In the genomic region with DNA sequence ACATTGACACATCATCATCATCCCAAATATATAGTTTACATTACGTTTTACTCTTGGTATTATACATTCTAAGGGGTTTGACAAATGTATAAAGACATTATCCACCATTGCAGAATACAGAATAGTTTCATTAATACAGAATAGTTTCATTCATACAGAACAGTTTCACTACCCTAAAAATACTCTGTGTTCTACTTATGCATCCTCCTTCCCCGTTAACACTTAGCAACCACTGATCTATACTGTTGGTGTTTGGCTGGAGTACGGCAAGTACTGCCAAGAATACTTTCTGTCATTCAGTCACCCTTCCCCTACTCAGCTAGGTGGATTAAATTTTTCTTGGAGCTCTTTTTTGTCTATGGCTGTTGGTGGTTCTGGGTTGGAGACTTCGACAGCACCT, we compare ENCODE assay signal across 13 cellular contexts. TPM values are rescaled to one million over a fixed set of nuclear protein-coding genes. Genes with fewer than 3 reads are reported as not detected.
DNase-seq lines count a peak whose midpoint lies in the region; ATAC-seq, FAIRE-seq and TF ChIP-seq lines count a peak whose summit lies in the region.
"Had no signal": no experiment of that assay in that cellular context is flagged by ENCODE, and none has a peak within 500 bp of the region (broad histone marks: within the 10 kb centered on the region; RNA-seq: fewer than 3 reads in every experiment).

No MANE protein-coding gene starts in this region.

- no peak for TF ChIP-seq CTCF in HepG2 (CRISPR knock-in tag; IDR thresholded peaks at IDR 0.05)

- 17% methylated on average over 4 of the region's 4 CpGs for WGBS in HepG2 (ENCODE audit: low lambda C conversion rate)

- no TSS peak for BruUV-seq in HepG2 (replicated peaks; lab: Mats Ljungman, UMichigan)

- H3K27me3 ChIP-seq in HepG2 (ENCODE audit: control insufficient read depth in 1 of 2, insufficient read depth in 2 of 2, low read length in 2 of 2): no peaks in the 10 kb centered on the region
- H3K27me3 ChIP-seq: right atrium auricular region had no signal

- no peak for TF ChIP-seq POLR2A in HepG2 (IDR thresholded peaks at IDR 0.05; ENCODE audit: insufficient read depth in 1 of 2, low read depth in 2 of 2, low read length in 2 of 2)

- DNase-seq in naive B cell (peak; percentile 40), NCI-H524 (lab: John Stamatoyannopoulos, UW) (no peak), Kasumi-1 (lab: John Stamatoyannopoulos, UW) (no peak), HepG2 (ENCODE audit: low spot score) (no peak)
- DNase-seq: activated CD4-positive, alpha-beta T cell treated with anti-CD3 and anti-CD28 coated beads, Interleukin-2, amount 50 U/mL, for 48 hours; activated naive CD8-positive, alpha-beta T cell treated with anti-CD3 and anti-CD28 coated beads, Interleukin-2, amount 50 U/mL, for 24 hours; KG1; NCI-H446 had no signal

- H3K4me2 ChIP-seq in HepG2 (ENCODE audit: low read depth, low read length): no peak overlapping the region

- H3K4me3 ChIP-seq in HepG2 (replicated peaks in 1 of 3; ENCODE audit: insufficient read depth in 1 of 3, low read depth in 2 of 3, low read length in 3 of 3): no peak overlapping the region
- H3K4me3 ChIP-seq: right atrium auricular region had no signal

- CTCF ChIA-PET in HepG2 (lab: Yijun Ruan, JAX; ENCODE audit: low intra/inter-chr PET ratio, low total read pairs): no interaction called here

- H3K4me1 ChIP-seq in HepG2 (ENCODE audit: insufficient read depth, low read length): no peaks in the 10 kb centered on the region
- H3K4me1 ChIP-seq: right atrium auricular region had no signal

- intact Hi-C loops in HepG2 (cut with micrococcal nuclease; ENCODE audit: unreplicated experiment): no loop called here

- ATAC-seq in GM19025 (IDR thresholded peaks at IDR 0.05; ENCODE audit: low read depth, unreplicated experiment): peak; percentile 89
- peak; percentile 94 for ATAC-seq in GM21723 (IDR thresholded peaks at IDR 0.05; ENCODE audit: unreplicated experiment)
- peak; percentile 99 for ATAC-seq in HG03159 (IDR thresholded peaks at IDR 0.05; ENCODE audit: unreplicated experiment)
- peak; percentile 100 for ATAC-seq in naive B cell (ENCODE audit: low read depth in 2 of 2)
- no peak for ATAC-seq in HepG2
- ATAC-seq: activated naive CD8-positive, alpha-beta T cell treated with anti-CD3 and anti-CD28 coated beads, Interleukin-2, amount 50 U/mL, for 24 hours had no signal

- no peak overlapping the region for H3K27ac ChIP-seq in HepG2 (ENCODE audit: extremely low read length, insufficient read depth, low read length)
- H3K27ac ChIP-seq: right atrium auricular region had no signal

- TF ChIP-seq RAD21 in HepG2 (CRISPR knock-in tag; IDR thresholded peaks at IDR 0.05): no peak

- in situ Hi-C loops in HepG2 (cut with HindIII; ENCODE audit: extremely low pct_ligation_motif_present, low pct_unique_long_range_greater_than_20kb): no loop called here

- no peak for TF ChIP-seq EP300 in HepG2 (IDR thresholded peaks at IDR 0.05; ENCODE audit: low read depth in 2 of 2, low read length in 2 of 2)
- no peak for TF ChIP-seq EP300 in HepG2 (CRISPR knock-in tag; IDR thresholded peaks at IDR 0.05; ENCODE audit: borderline replicate concordance)

- H3K9me3 ChIP-seq in HepG2 (ENCODE audit: low read length): no peaks in the 10 kb centered on the region
- H3K9me3 ChIP-seq: right atrium auricular region had no signal

- no peak overlapping the region for H2AFZ ChIP-seq in HepG2 (ENCODE audit: low read length)

- H3K9ac ChIP-seq in HepG2 (ENCODE audit: insufficient read depth, low read depth, low read length): no peak overlapping the region

- H3K27ac Mint-ChIP-seq in naive B cell: peak overlapping the region in 1 of 6 donors; percentile 56
- H3K27ac Mint-ChIP-seq: activated naive CD8-positive, alpha-beta T cell treated with anti-CD3 and anti-CD28 coated beads, Interleukin-2, amount 50 U/mL, for 24 hours; mesothelial cell of epicardium had no signal

- POLR2A ChIA-PET in HepG2 (lab: Yijun Ruan, JAX): no interaction called here

- no peaks in the 10 kb centered on the region for H3K79me2 ChIP-seq in HepG2 (ENCODE audit: insufficient read depth, low read length)

- no peak for FAIRE-seq in HepG2 (lab: Jason Lieb, UNC)

- H4K20me1 ChIP-seq in HepG2 (ENCODE audit: insufficient read depth, low read length): no peaks in the 10 kb centered on the region

- no peaks in the 10 kb centered on the region for H3K9me3 Mint-ChIP-seq in naive B cell
- H3K9me3 Mint-ChIP-seq: activated naive CD8-positive, alpha-beta T cell treated with anti-CD3 and anti-CD28 coated beads, Interleukin-2, amount 50 U/mL, for 24 hours; mesothelial cell of epicardium had no signal

- no peaks in the 10 kb centered on the region for H3K36me3 Mint-ChIP-seq in naive B cell
- H3K36me3 Mint-ChIP-seq: mesothelial cell of epicardium had no signal

- no peaks in the 10 kb centered on the region for H3K27me3 Mint-ChIP-seq in naive B cell
- H3K27me3 Mint-ChIP-seq: activated naive CD8-positive, alpha-beta T cell treated with anti-CD3 and anti-CD28 coated beads, Interleukin-2, amount 50 U/mL, for 24 hours had no signal

- H3K36me3 ChIP-seq in HepG2 (replicated peaks in 1 of 2; ENCODE audit: control insufficient read depth in 1 of 2, insufficient read depth in 2 of 2, low read length in 2 of 2): no peaks in the 10 kb centered on the region
- H3K36me3 ChIP-seq: right atrium auricular region had no signal

- peaks cover 8 to 9% (median 8%) of the 10 kb centered on the region in 3 donors for H3K4me1 Mint-ChIP-seq in naive B cell
- H3K4me1 Mint-ChIP-seq: mesothelial cell of epicardium had no signal

- peak overlapping the region in 1 of 8 donors; percentile 12 for H3K4me3 Mint-ChIP-seq in naive B cell
- H3K4me3 Mint-ChIP-seq: activated naive CD8-positive, alpha-beta T cell treated with anti-CD3 and anti-CD28 coated beads, Interleukin-2, amount 50 U/mL, for 24 hours; mesothelial cell of epicardium had no signal

TF ChIP-seq in HepG2, 621 proteins besides CTCF, POLR2A, EP300 and RAD21:
- no peak for TF ChIP-seq FOXA1 (IDR thresholded peaks at IDR 0.05)
- no peak for TF ChIP-seq FOXA1 (CRISPR knock-in tag; IDR thresholded peaks at IDR 0.05)
- TF ChIP-seq HHEX (CRISPR knock-in tag; IDR thresholded peaks at IDR 0.05): no peak
- no peak for TF ChIP-seq ATF5 (CRISPR knock-in tag; IDR thresholded peaks at IDR 0.05; ENCODE audit: low read depth)
- TF ChIP-seq ZNF552 (CRISPR knock-in tag; IDR thresholded peaks at IDR 0.05; ENCODE audit: borderline replicate concordance): no peak
- no peak for TF ChIP-seq MTF2 (CRISPR knock-in tag; IDR thresholded peaks at IDR 0.05; ENCODE audit: borderline replicate concordance)

RNA-seq across cellular contexts. Expression of gene LEKR1, which starts 33.4 kb away (rescaled TPM):
- polyA plus RNA-seq in naive B cell (ENCODE audit: low read depth in 6 of 6): 10 to 100 TPM in 1 of 6 donors, 1 to 10 TPM in 4, not detected in 1; 1.9 to 12.3 (median 4.8) TPM
- total RNA-seq in HepG2 (2016; rRNA removed; fragmentation: Illumina TruSeq; extraction: Trizol): 0.91 and 1.5 TPM in 2 replicates
- 0.61 and 0.79 TPM in 2 replicates for total RNA-seq in HepG2 (2016; cell fraction: cytosol; rRNA removed; fragmentation: Illumina TruSeq; extraction: Trizol; ENCODE audit: low read depth)
- 0.17 and 0.33 TPM in 2 replicates for total RNA-seq in HepG2 (2016; cell fraction: insoluble cytoplasmic fraction; rRNA removed; fragmentation: Illumina TruSeq; extraction: Trizol)
- 0.22 and 0.62 TPM in 2 replicates for total RNA-seq in HepG2 (2016; cell fraction: membrane; rRNA removed; fragmentation: Illumina TruSeq; extraction: Trizol)
- total RNA-seq in HepG2 (2016; cell fraction: nucleus; rRNA removed; fragmentation: Illumina TruSeq; extraction: Trizol): 2.9 TPM in 2 replicates
- polyA plus RNA-seq in HepG2 (2011; rRNA removed): 0.39 and 0.49 TPM in 2 replicates
- polyA plus RNA-seq in HepG2 (2011; cell fraction: cytosol; rRNA removed): 0.04 and 0.42 TPM in 2 replicates
- 0.14 and 0.33 TPM in 2 replicates for polyA plus RNA-seq in HepG2 (2011; cell fraction: nucleus; rRNA removed)
- polyA plus RNA-seq in HepG2 (2012): 0.25 and 0.63 TPM in 2 replicates
- polyA plus RNA-seq in HepG2 (2016; cell fraction: cytosol; fragmentation: Illumina TruSeq; extraction: Trizol; ENCODE audit: low read depth): 0.61 and 0.87 TPM in 2 replicates
- polyA plus RNA-seq in HepG2 (2016; cell fraction: insoluble cytoplasmic fraction; fragmentation: Illumina TruSeq; extraction: Trizol; ENCODE audit: low read depth): 0.84 and 1.2 TPM in 2 replicates
- polyA plus RNA-seq in HepG2 (2016; cell fraction: membrane; fragmentation: Illumina TruSeq; extraction: Trizol; ENCODE audit: low read depth): 0.22 and 0.51 TPM in 2 replicates
- polyA plus RNA-seq in HepG2 (2016; cell fraction: nucleus; fragmentation: Illumina TruSeq; extraction: Trizol; ENCODE audit: insufficient read depth, low read depth): 0.47 TPM in 1 of 2 replicates, not detected in the other
- 0.18 and 1.6 TPM in 2 replicates for polyA minus RNA-seq in HepG2 (2011; rRNA and poly(A)+ RNA removed; ENCODE audit: low replicate concordance)
- polyA minus RNA-seq in HepG2 (2011; cell fraction: cytosol; rRNA and poly(A)+ RNA removed): not detected in 2 replicates
- 3.3 and 3.9 TPM in 2 replicates for polyA minus RNA-seq in HepG2 (2011; cell fraction: nucleus; rRNA and poly(A)+ RNA removed)
